23 cellular contexts compared by ENCODE assay signal in the genomic region with DNA sequence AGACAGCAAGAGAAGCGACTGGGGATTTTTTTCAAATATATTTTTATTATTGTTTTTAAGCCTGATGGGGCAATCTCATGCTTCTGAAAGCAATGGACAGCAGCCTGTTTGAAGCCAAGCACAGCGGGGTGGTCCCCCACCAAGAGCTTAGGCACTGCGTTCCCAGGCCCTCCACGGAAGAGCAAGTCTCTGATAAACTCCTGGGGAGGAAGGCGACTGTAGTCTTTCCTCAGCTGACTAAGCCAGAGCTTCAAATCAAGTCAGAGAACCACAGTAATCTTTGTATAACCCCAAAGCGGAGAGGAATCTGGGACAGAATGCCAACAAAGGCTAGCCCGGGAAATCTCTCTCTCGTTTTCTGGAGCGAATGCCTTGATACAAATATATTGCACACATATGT. TPM values are rescaled to one million over a fixed set of nuclear protein-coding genes. Genes with fewer than 3 reads are reported as not detected.
A peak's percentile ranks its signal among the peaks of the same experiment; 100 is the strongest.
DNase-seq lines count a peak whose midpoint lies in the region; ATAC-seq and TF ChIP-seq lines count a peak whose summit lies in the region.
"Had no signal": no experiment of that assay in that cellular context is flagged by ENCODE, and none has a peak within 500 bp of the region (broad histone marks: within the 10 kb centered on the region; RNA-seq: fewer than 3 reads in every experiment).

No MANE protein-coding gene starts in this region.

- no peaks in the 10 kb centered on the region for H3K27me3 Mint-ChIP-seq in nephron (ENCODE audit: low read depth)
- H3K27me3 Mint-ChIP-seq: CD8-positive, alpha-beta memory T cell; type B pancreatic cell had no signal

- H3K4me1 Mint-ChIP-seq in nephron: peaks cover 5% of the 10 kb centered on the region
- H3K4me1 Mint-ChIP-seq: CD8-positive, alpha-beta memory T cell had no signal

- no peak overlapping the region for H3K4me3 Mint-ChIP-seq in nephron
- H3K4me3 Mint-ChIP-seq: CD8-positive, alpha-beta memory T cell; type B pancreatic cell had no signal

- no peaks in the 10 kb centered on the region for H3K27me3 ChIP-seq in H7 (ENCODE audit: control insufficient read depth, insufficient read depth, low read length)

- H3K4me3 ChIP-seq in SK-N-MC (no peak overlapping the region), H7 (ENCODE audit: insufficient read depth, low read depth, low read length) (no peak overlapping the region)
- H3K4me3 ChIP-seq: K562 had no signal

- no peaks in the 10 kb centered on the region for H3K36me3 ChIP-seq in SK-N-MC (ENCODE audit: insufficient read depth, low read length)
- H3K36me3 ChIP-seq in H7 (replicated peaks; ENCODE audit: control insufficient read depth, insufficient read depth, low read length): no peaks in the 10 kb centered on the region

- DNase-seq in AG08396 (ENCODE audit: low spot score) (peak; percentile 22), SK-N-MC (ENCODE audit: low read depth, low spot score) (no peak), fibroblast of gingiva (ENCODE audit: low read depth) (peak; percentile 3), NAMALWA (ENCODE audit: low spot score) (no peak), H7 (no peak)
- DNase-seq: ACHN; activated CD4-positive, alpha-beta T cell treated with anti-CD3 and anti-CD28 coated beads for 4 hours; activated effector memory CD4-positive, alpha-beta T cell treated with anti-CD3 and anti-CD28 coated beads, Interleukin-2, amount 50 U/mL, for 16 hours; anterior cingulate cortex; CD8-positive, alpha-beta memory T cell; dermis blood vessel endothelial cell; DND-41; hippocampal formation; MV-4-11; NCI-H187 treated with DMSO at 0.1 percent for 48 hours; RPMI8226; stimulated activated naive CD8-positive, alpha-beta T cell treated with anti-CD3 and anti-CD28 coated beads, Interleukin-15, Interleukin-2, amounts not matched to agents 100 U/mL and 50 U/mL, for 24 hours had no signal

- peaks cover 2% of the 10 kb centered on the region for H3K9me3 Mint-ChIP-seq in nephron
- H3K9me3 Mint-ChIP-seq: CD8-positive, alpha-beta memory T cell had no signal

- no peaks in the 10 kb centered on the region for H3K9me3 ChIP-seq in SK-N-MC (ENCODE audit: low read depth, low read length)

- H3K9ac ChIP-seq in SK-N-MC (ENCODE audit: insufficient read length): no peak overlapping the region

- TF ChIP-seq CTCF in nephron (IDR thresholded peaks at IDR 0.05; ENCODE audit: unreplicated experiment in 3 of 3): no peak

- peak overlapping the region in 2 of 3 experiments; percentile 71 to 83 for H3K27ac Mint-ChIP-seq in nephron

- ATAC-seq in HG03354 (IDR thresholded peaks at IDR 0.05; ENCODE audit: poor library complexity, severe bottlenecking, unreplicated experiment) (no peak), HG03439 (IDR thresholded peaks at IDR 0.05; ENCODE audit: unreplicated experiment) (no peak)
- ATAC-seq: K562; stimulated activated naive CD8-positive, alpha-beta T cell treated with anti-CD3 and anti-CD28 coated beads, Interleukin-15, Interleukin-2, amounts not matched to agents 100 U/mL and 50 U/mL, for 24 hours had no signal

- no peaks in the 10 kb centered on the region for H3K36me3 Mint-ChIP-seq in nephron (ENCODE audit: low read depth)
- H3K36me3 Mint-ChIP-seq: type B pancreatic cell had no signal

- peak overlapping the region; percentile 16; the same call in 1 of the 2 replicates for H3K27ac ChIP-seq in SK-N-MC
- H3K27ac ChIP-seq: HL-60 had no signal

RNA-seq across cellular contexts. Expression of gene ARSB, which starts 54.4 kb away (rescaled TPM):
- total RNA-seq in H7 (2014; rRNA removed; shearing (Covaris generic)): 8.5 and 9.0 TPM in 2 replicates

Comparison
In these comparisons a context has a peak if more than half of its experiments do, and no peak if none do; other contexts are left out.
1. DNase-seq: peak in AG08396 (single experiment) and fibroblast of gingiva (single experiment); none in SK-N-MC (single experiment), NAMALWA (single experiment) and H7 (single experiment).